ENCODE assay signal across 8 cellular contexts in genomic region chr17:79843917-79844815, GRCh38. TPM values are rescaled to one million over a fixed set of nuclear protein-coding genes. Genes with fewer than 3 reads are reported as not detected.
DNase-seq lines count a peak whose midpoint lies in the region; ATAC-seq and TF ChIP-seq lines count a peak whose summit lies in the region.

No MANE protein-coding gene starts in this region.

- H3K14ac ChIP-seq in trophoblast cell (ENCODE audit: low read length) = peak overlapping the region; percentile 53

- H3K36me3 ChIP-seq in BJ (ENCODE audit: control insufficient read depth, insufficient read depth, low read length) (no peaks in the 10 kb centered on the region), cardiac muscle cell (no peaks in the 10 kb centered on the region), trophoblast cell (ENCODE audit: control insufficient read depth in 1 of 2, insufficient read depth in 2 of 2, low read length in 2 of 2) (no peaks in the 10 kb centered on the region)

- peaks cover 5% of the 10 kb centered on the region for H3K79me1 ChIP-seq in trophoblast cell (ENCODE audit: low read length)

- ATAC-seq in HG03039 (IDR thresholded peaks at IDR 0.05; ENCODE audit: unreplicated experiment) = no peak
- ATAC-seq in GM18517 (IDR thresholded peaks at IDR 0.05; ENCODE audit: unreplicated experiment) = no peak

- POLR2A ChIA-PET in BJ (lab: Charles Lee) = no interaction called here
- POLR2A ChIA-PET in activated CD4-positive, alpha-beta memory T cell treated with anti-CD3 and anti-CD28 coated beads, Interleukin-2, amount 10 ng/mL, durations not matched to agents 7 days and 5 days (lab: Charles Lee) = no interaction called here

- H3K4me1 Mint-ChIP-seq in activated CD4-positive, alpha-beta memory T cell treated with anti-CD3 and anti-CD28 coated beads, Interleukin-2, amount 10 ng/mL, durations not matched to agents 7 days and 5 days = peaks cover 23% of the 10 kb centered on the region

- no peaks in the 10 kb centered on the region for H3K9me3 Mint-ChIP-seq in activated CD4-positive, alpha-beta memory T cell treated with anti-CD3 and anti-CD28 coated beads, Interleukin-2, amount 10 ng/mL, durations not matched to agents 7 days and 5 days

- CTCF ChIA-PET in BJ (lab: Yijun Ruan, JAX) = interaction anchor here (0.6 to 5.6 kb wide), 10 partner anchors 11 to 149 kb away, joined by 3 to 24 read pairs (median 6); no protein-coding TSS in a partner anchor
- CTCF ChIA-PET in activated CD4-positive, alpha-beta memory T cell treated with anti-CD3 and anti-CD28 coated beads, Interleukin-2, amount 10 ng/mL, durations not matched to agents 7 days and 5 days (lab: Charles Lee) = interaction anchor here (0.7 to 1.8 kb wide), 6 partner anchors 10 to 98 kb away, joined by 3 to 5 read pairs (median 3); partner anchors contain the start of gene CBX8

- H3K36me3 Mint-ChIP-seq in activated CD4-positive, alpha-beta memory T cell treated with anti-CD3 and anti-CD28 coated beads, Interleukin-2, amount 10 ng/mL, durations not matched to agents 7 days and 5 days (ENCODE audit: low read depth) = no peaks in the 10 kb centered on the region

- peaks cover 63% of the 10 kb centered on the region for H3K27me3 Mint-ChIP-seq in activated CD4-positive, alpha-beta memory T cell treated with anti-CD3 and anti-CD28 coated beads, Interleukin-2, amount 10 ng/mL, durations not matched to agents 7 days and 5 days

- H3K9me3 ChIP-seq in cardiac muscle cell (ENCODE audit: low read depth) = no peaks in the 10 kb centered on the region
- peaks cover 16% of the 10 kb centered on the region for H3K9me3 ChIP-seq in trophoblast cell (ENCODE audit: insufficient read depth, low read depth, low read length)

- no peak overlapping the region for H2BK5ac ChIP-seq in trophoblast cell (ENCODE audit: low read depth, low read length, poor library complexity)

- no peak overlapping the region for H3K23ac ChIP-seq in trophoblast cell (ENCODE audit: low read length)

- H3K4me3 ChIP-seq in BJ (ENCODE audit: low read depth, low read length) (peak overlapping the region; percentile 45), cardiac muscle cell (peak overlapping the region; percentile 34), trophoblast cell (ENCODE audit: low read depth, low read length) (peak overlapping the region; percentile 65)

- peak overlapping the region; percentile 59 for H3K4me3 Mint-ChIP-seq in activated CD4-positive, alpha-beta memory T cell treated with anti-CD3 and anti-CD28 coated beads, Interleukin-2, amount 10 ng/mL, durations not matched to agents 7 days and 5 days

- H2BK12ac ChIP-seq in trophoblast cell (ENCODE audit: low read length) = peak overlapping the region; percentile 10

- WGBS in trophoblast cell (ENCODE audit: extremely low coverage, insufficient coverage, insufficient read length) = no CpG with 5 or more reads among the region's 84 CpGs

- peak overlapping the region; percentile 89 for H4K12ac ChIP-seq in trophoblast cell (ENCODE audit: low read depth, low read length)

- peak overlapping the region; percentile 72 for H4K8ac ChIP-seq in trophoblast cell (ENCODE audit: low read depth, low read length)

- H3K27ac Mint-ChIP-seq in activated CD4-positive, alpha-beta memory T cell treated with anti-CD3 and anti-CD28 coated beads, Interleukin-2, amount 10 ng/mL, durations not matched to agents 7 days and 5 days = no peak overlapping the region

- peaks cover 10% of the 10 kb centered on the region for H3K4me1 ChIP-seq in cardiac muscle cell (ENCODE audit: low read depth)
- H3K4me1 ChIP-seq in trophoblast cell (ENCODE audit: control insufficient read depth in 1 of 2, insufficient read depth in 2 of 2, low read length in 2 of 2) = peaks cover 23 to 26% of the 10 kb centered on the region in 2 experiments

- H2AK5ac ChIP-seq in trophoblast cell (ENCODE audit: low read length) = no peak overlapping the region

- peak overlapping the region; percentile 90 for H3K4me2 ChIP-seq in trophoblast cell (ENCODE audit: low read length)

- peak overlapping the region; percentile 59 for H3K9ac ChIP-seq in trophoblast cell (ENCODE audit: low read length)

- H3K4ac ChIP-seq in trophoblast cell (ENCODE audit: low read depth, low read length) = peak overlapping the region; percentile 16

- peak overlapping the region; percentile 48 for H2BK120ac ChIP-seq in trophoblast cell (ENCODE audit: insufficient read depth, low read length, poor library complexity)

- peaks cover 4% of the 10 kb centered on the region for H3K79me2 ChIP-seq in trophoblast cell (ENCODE audit: control insufficient read depth, insufficient read depth, low read length, poor library complexity)

- DNase-seq in BJ (ENCODE audit: low read depth) = no peak
- DNase-seq in HS-5 (ENCODE audit: low read depth) = peak; percentile 23
- no peak for DNase-seq in activated CD4-positive, alpha-beta memory T cell treated with anti-CD3 and anti-CD28 coated beads, Interleukin-2, amount 10 ng/mL, durations not matched to agents 7 days and 5 days
- DNase-seq in cardiac muscle cell (ENCODE audit: low read depth in 1 of 2, low spot score in 1 of 2) = peak; percentile 86
- peak in 1 of 2 donors; percentile 59 for DNase-seq in trophoblast cell
- DNase-seq in germinal center (ENCODE audit: low spot score) = no peak

- H4K91ac ChIP-seq in trophoblast cell (ENCODE audit: low read depth, low read length) = peak overlapping the region; percentile 50

- TF ChIP-seq CTCF in BJ (IDR thresholded peaks at IDR 0.05; ENCODE audit: insufficient read depth, low read depth, low read length) (no peak), cardiac muscle cell (IDR thresholded peaks at IDR 0.05; ENCODE audit: low read depth, low read length) (no peak)

- peaks cover 28% of the 10 kb centered on the region for H3K27me3 ChIP-seq in BJ (ENCODE audit: control insufficient read depth, insufficient read depth, low read length)
- H3K27me3 ChIP-seq in cardiac muscle cell = peaks cover 51% of the 10 kb centered on the region
- peaks cover 59% of the 10 kb centered on the region for H3K27me3 ChIP-seq in trophoblast cell (ENCODE audit: insufficient read depth, low read length)

- H3K27ac ChIP-seq in cardiac muscle cell = no peak overlapping the region
- no peak overlapping the region for H3K27ac ChIP-seq in trophoblast cell (ENCODE audit: low read depth, low read length)

- H2AFZ ChIP-seq in trophoblast cell (ENCODE audit: insufficient read depth, low read length, poor library complexity) = peak overlapping the region; percentile 87

- peak overlapping the region; percentile 32 for H3K18ac ChIP-seq in trophoblast cell (ENCODE audit: low read length)

RNA-seq across cellular contexts. Expression of gene CBX4, which starts 4.9 kb away (rescaled TPM):
- 8.0 and 10.4 TPM in 2 replicates for polyA plus RNA-seq in BJ (2011; rRNA removed)
- polyA minus RNA-seq in BJ (2011; rRNA and poly(A)+ RNA removed) = 6.5 and 9.8 TPM in 2 replicates
- total RNA-seq in activated CD4-positive, alpha-beta memory T cell treated with anti-CD3 and anti-CD28 coated beads, Interleukin-2, amount 10 ng/mL, durations not matched to agents 7 days and 5 days = 10 to 100 TPM; 34.4 to 36.5 TPM
- 78.2 and 91.6 TPM in 2 replicates for total RNA-seq in cardiac muscle cell
- polyA plus RNA-seq in cardiac muscle cell = 43.6 and 51.9 TPM in 2 replicates
- polyA plus RNA-seq in trophoblast cell (2013) = 17.8 and 20.5 TPM in 2 replicates

RNA-seq across cellular contexts. Expression of gene CBX8, which starts 47.3 kb away (rescaled TPM):
- polyA plus RNA-seq in BJ (2011; rRNA removed) = 0.32 and 0.47 TPM in 2 replicates
- 0.52 and 0.57 TPM in 2 replicates for polyA minus RNA-seq in BJ (2011; rRNA and poly(A)+ RNA removed)
- total RNA-seq in activated CD4-positive, alpha-beta memory T cell treated with anti-CD3 and anti-CD28 coated beads, Interleukin-2, amount 10 ng/mL, durations not matched to agents 7 days and 5 days = 1 to 10 TPM; 5.7 to 6.7 TPM
- 16.7 and 20.3 TPM in 2 replicates for total RNA-seq in cardiac muscle cell
- polyA plus RNA-seq in cardiac muscle cell = 8.2 and 13.8 TPM in 2 replicates
- polyA plus RNA-seq in trophoblast cell (2013) = 1.2 and 1.5 TPM in 2 replicates

Comparison
In these comparisons a context has a peak if more than half of its experiments do, and no peak if none do; other contexts are left out.
1. DNase-seq: peak in HS-5 (single experiment) and cardiac muscle cell (2 of 2); none in BJ (single experiment), activated CD4-positive, alpha-beta memory T cell treated with anti-CD3 and anti-CD28 coated beads, Interleukin-2, amount 10 ng/mL, durations not matched to agents 7 days and 5 days (single experiment) and germinal center (single experiment).
2. Peak in every context shown above with its lines, with median percentiles within 50 percentile points of each other: H3K4me3 ChIP-seq.